15 cellular contexts compared by ENCODE assay signal in the genomic region with DNA sequence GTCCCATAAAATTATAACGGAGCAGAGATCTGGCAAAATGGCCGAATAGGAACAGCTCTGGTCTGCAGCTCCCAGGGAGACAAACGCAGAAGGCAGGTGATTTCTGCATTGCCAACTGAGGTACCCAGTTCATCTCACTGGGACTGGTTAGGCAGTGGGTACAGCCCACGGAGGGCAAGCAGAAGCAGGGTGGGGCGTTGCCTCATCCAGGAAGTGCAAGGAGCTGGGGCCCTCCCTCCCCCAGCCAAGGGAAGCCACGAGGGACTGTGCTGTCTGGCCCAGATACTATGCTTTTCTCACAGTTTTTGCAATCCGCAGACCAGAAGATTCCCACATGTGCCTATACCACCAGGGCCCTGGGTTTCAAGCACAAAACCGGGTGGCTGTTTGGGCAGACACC. TPM values are rescaled to one million over a fixed set of nuclear protein-coding genes. Genes with fewer than 3 reads are reported as not detected.
A peak's percentile ranks its signal among the peaks of the same experiment; 100 is the strongest.
DNase-seq lines count a peak whose midpoint lies in the region; ATAC-seq, FAIRE-seq and TF ChIP-seq lines count a peak whose summit lies in the region.
"Had no signal": no experiment of that assay in that cellular context is flagged by ENCODE, and none has a peak within 500 bp of the region (broad histone marks: within the 10 kb centered on the region; RNA-seq: fewer than 3 reads in every experiment).

No MANE protein-coding gene starts in this region.

- no peak overlapping the region for H4K8ac ChIP-seq in H9 (replicated peaks; ENCODE audit: insufficient read length, low read depth, low read length)

- no peak overlapping the region for H3T11ph ChIP-seq in H9 (ENCODE audit: low read length)

- H2AK5ac ChIP-seq in H9 (ENCODE audit: insufficient read length, low read length): no peak overlapping the region

- H3K18ac ChIP-seq in H9 (ENCODE audit: insufficient read length, low read depth, low read length): no peak overlapping the region

- DNase-seq in H9: no peak
- DNase-seq in NOMO-1 (lab: John Stamatoyannopoulos, UW; ENCODE audit: unreplicated experiment in 2 of 2): peak; percentile 50 to 64
- DNase-seq in amniotic epithelial cell (ENCODE audit: low read depth): peak; percentile 26
- no peak for DNase-seq in osteoblast (ENCODE audit: insufficient read length, low spot score, missing footprints)
- DNase-seq in GM12891 (ENCODE audit: insufficient read length, low spot score): no peak
- no peak for DNase-seq in GM10248 (ENCODE audit: extremely low spot score)
- DNase-seq in inferior parietal cortex (ENCODE audit: extremely low spot score): no peak
- DNase-seq: activated naive CD4-positive, alpha-beta T cell treated with anti-CD3 and anti-CD28 coated beads for 36 hours; Caco-2; central memory CD4-positive, alpha-beta T cell; nucleus accumbens; stimulated activated CD4-positive, alpha-beta T cell treated with anti-CD3 and anti-CD28 coated beads, Interleukin-12 subunit alpha, Interleukin-12 subunit beta, amount 100 ng/mL, for 4 hours; tibial artery had no signal

- H2BK20ac ChIP-seq in H9 (ENCODE audit: low read depth, low read length, poor library complexity, severe bottlenecking): no peak overlapping the region

- no peaks in the 10 kb centered on the region for H3K23me2 ChIP-seq in H9 (ENCODE audit: insufficient read length, low read depth, low read length, poor library complexity, severe bottlenecking)

- no peaks in the 10 kb centered on the region for H3K79me2 ChIP-seq in H9 (ENCODE audit: insufficient read depth, low read length)
- H3K79me2 ChIP-seq in osteoblast (ENCODE audit: insufficient read depth, low read length): no peaks in the 10 kb centered on the region

- H3K4me3 Mint-ChIP-seq in H9: no peak overlapping the region
- H3K4me3 Mint-ChIP-seq: activated naive CD4-positive, alpha-beta T cell treated with anti-CD3 and anti-CD28 coated beads for 36 hours; T-helper 2 cell treated with Interferon-gamma antibody and Interleukin-4, amounts not matched to agents 5 μg/mL and 100 μg/mL, for 36 hours had no signal

- H3K4me3 ChIP-seq in osteoblast (ENCODE audit: insufficient read depth, low read length): no peak overlapping the region
- H3K4me3 ChIP-seq: tibial artery had no signal

- no peaks in the 10 kb centered on the region for H3K27me3 Mint-ChIP-seq in H9 (ENCODE audit: low read depth)

- no peak overlapping the region for H3K23ac ChIP-seq in H9 (ENCODE audit: insufficient read length, low read depth, low read length)

- no peak for ATAC-seq in HG03159 (IDR thresholded peaks at IDR 0.05; ENCODE audit: unreplicated experiment)

- H4K20me1 ChIP-seq in H9 (ENCODE audit: control insufficient read depth, insufficient read depth, insufficient read length): no peaks in the 10 kb centered on the region
- no peaks in the 10 kb centered on the region for H4K20me1 ChIP-seq in osteoblast (ENCODE audit: insufficient read depth, low read length)

- H3K4me1 ChIP-seq in H9 (ENCODE audit: insufficient read depth, low read length) (no peaks in the 10 kb centered on the region), osteoblast (ENCODE audit: insufficient read depth, low read length) (no peaks in the 10 kb centered on the region)
- H3K4me1 ChIP-seq: Caco-2, tibial artery had no signal

- no peaks in the 10 kb centered on the region for H3K27me3 ChIP-seq in H9 (ENCODE audit: insufficient read depth, low read length)
- no peaks in the 10 kb centered on the region for H3K27me3 ChIP-seq in osteoblast (ENCODE audit: insufficient read depth, low read length)
- H3K27me3 ChIP-seq: tibial artery had no signal

- no peaks in the 10 kb centered on the region for H3K36me3 ChIP-seq in osteoblast (ENCODE audit: insufficient read depth, low read length)
- H3K36me3 ChIP-seq: tibial artery had no signal

- no peak overlapping the region for H3K9ac ChIP-seq in H9 (ENCODE audit: extremely low read depth, insufficient read length, low read length)

- no peaks in the 10 kb centered on the region for H3K79me1 ChIP-seq in H9 (ENCODE audit: insufficient read depth, low read depth, low read length, poor library complexity, severe bottlenecking)

- no peak for TF ChIP-seq POLR2A in GM12891 (IDR thresholded peaks at IDR 0.05; ENCODE audit: low read depth, low read length)

- no peak overlapping the region for H2BK5ac ChIP-seq in H9 (ENCODE audit: insufficient read length, low read length)

- H3K4ac ChIP-seq in H9 (ENCODE audit: low read depth, low read length): no peak overlapping the region

- H4K91ac ChIP-seq in H9 (ENCODE audit: insufficient read length, low read depth, low read length): no peak overlapping the region

- H3K4me1 Mint-ChIP-seq in H9: peaks cover 4% of the 10 kb centered on the region in 2 experiments; a peak in 1 of 4 replicates

- FAIRE-seq in GM12891 (lab: Jason Lieb, UNC): no peak

- H3K14ac ChIP-seq in H9 (ENCODE audit: insufficient read depth, low read length): 0 out of 2 replicates have a peak overlapping the region, but pooled peaks have one; percentile 57

- POLR2A ChIA-PET in GM10248 (lab: Yijun Ruan, JAX): no interaction called here

- H3K4me2 ChIP-seq in H9 (ENCODE audit: insufficient read depth, insufficient read length, low read length) (no peak overlapping the region), osteoblast (ENCODE audit: insufficient read depth, low read length) (no peak overlapping the region)

- H3K27ac ChIP-seq in H9 (ENCODE audit: insufficient read length, low read depth, low read length) (no peak overlapping the region), osteoblast (ENCODE audit: low read depth, low read length) (no peak overlapping the region)
- H3K27ac ChIP-seq: tibial artery had no signal

- H2BK15ac ChIP-seq in H9 (ENCODE audit: low read depth, low read length): no peak overlapping the region

- H3K27ac Mint-ChIP-seq in H9: peak overlapping the region in 1 of 3 experiments; percentile 74; a peak in 2 of 7 replicates
- H3K27ac Mint-ChIP-seq: activated naive CD4-positive, alpha-beta T cell treated with anti-CD3 and anti-CD28 coated beads for 36 hours; T-helper 2 cell treated with Interferon-gamma antibody and Interleukin-4, amounts not matched to agents 5 μg/mL and 100 μg/mL, for 36 hours had no signal

- no peak overlapping the region for H3K56ac ChIP-seq in H9 (ENCODE audit: insufficient read length, low read depth, low read length)

- no peak overlapping the region for H2BK120ac ChIP-seq in H9 (ENCODE audit: low read depth, low read length, poor library complexity, severe bottlenecking)

- TF ChIP-seq CTCF in H9 (conservative IDR thresholded peaks at IDR 0.05): no peak
- no peak for TF ChIP-seq CTCF in osteoblast (IDR thresholded peaks at IDR 0.05; ENCODE audit: extremely low read depth, low read depth, low read length)
- TF ChIP-seq CTCF in GM10248 (IDR thresholded peaks at IDR 0.05; ENCODE audit: control extremely low read depth, extremely low read depth, low read depth, missing control alignments): no peak

- no peaks in the 10 kb centered on the region for H3K36me3 Mint-ChIP-seq in H9 (ENCODE audit: insufficient read depth in 1 of 3, low read depth in 3 of 3)

- H4K5ac ChIP-seq in H9 (ENCODE audit: insufficient read length, low read depth, low read length): no peak overlapping the region

- CTCF ChIA-PET in GM10248 (lab: Yijun Ruan, JAX): interaction anchor here (2.6 kb wide), 1 partner anchor 15 kb away, joined by 7 read pairs; no protein-coding TSS in a partner anchor

- H3K9me3 Mint-ChIP-seq in H9: no peaks in the 10 kb centered on the region; a peak in 1 of 5 replicates

- no peak overlapping the region for H2BK12ac ChIP-seq in H9 (ENCODE audit: insufficient read length, low read depth, low read length)

- H2AFZ ChIP-seq in H9 (ENCODE audit: low read length) (no peak overlapping the region), osteoblast (ENCODE audit: low read length) (peak overlapping the region; percentile 68)

- H3K9me3 ChIP-seq in H9 (ENCODE audit: control insufficient read depth, low read depth, low read length): no peaks in the 10 kb centered on the region
- no peaks in the 10 kb centered on the region for H3K9me3 ChIP-seq in osteoblast (ENCODE audit: low read depth, low read length)
- H3K9me3 ChIP-seq: Caco-2, tibial artery had no signal

- no CpG with 5 or more reads among the region's 8 CpGs for WGBS in H9 (ENCODE audit: extremely low coverage, insufficient read length, low lambda C conversion rate)

TF ChIP-seq in GM12891, 5 proteins besides CTCF, POLR2A, EP300 and RAD21:
- no peak for TF ChIP-seq SPI1 (IDR thresholded peaks at IDR 0.05; ENCODE audit: low read depth, low read length)
- TF ChIP-seq POU2F2 (IDR thresholded peaks at IDR 0.05; ENCODE audit: low read depth, low read length): no peak
- no peak for TF ChIP-seq POLR2AphosphoS5 (IDR thresholded peaks at IDR 0.05; ENCODE audit: low read depth, low read length)
- no peak for TF ChIP-seq PAX5 (IDR thresholded peaks at IDR 0.05; ENCODE audit: insufficient read depth, low read length, severe bottlenecking)
- TF ChIP-seq TAF1 (IDR thresholded peaks at IDR 0.05; ENCODE audit: low read depth, low read length): no peak

RNA-seq across cellular contexts. Expression of gene ICA1L, which starts 22.8 kb away (rescaled TPM):
- total RNA-seq in H9 (2021) (4.5 TPM in 2 replicates), osteoblast (8.7 and 12.1 TPM in 2 replicates)
- 1.4 TPM for polyA plus RNA-seq in GM12891 (2012; ENCODE audit: low read depth, missing spikeins)

Comparison
In these comparisons a context has a peak if more than half of its experiments do, and no peak if none do; other contexts are left out.
1. DNase-seq: peak in NOMO-1 (2 of 2) and amniotic epithelial cell (single experiment); none in H9 (single experiment), osteoblast (single experiment), GM12891 (single experiment), GM10248 (single experiment) and inferior parietal cortex (single experiment).